ENCODE assay signal across 8 cellular contexts in the genomic region with DNA sequence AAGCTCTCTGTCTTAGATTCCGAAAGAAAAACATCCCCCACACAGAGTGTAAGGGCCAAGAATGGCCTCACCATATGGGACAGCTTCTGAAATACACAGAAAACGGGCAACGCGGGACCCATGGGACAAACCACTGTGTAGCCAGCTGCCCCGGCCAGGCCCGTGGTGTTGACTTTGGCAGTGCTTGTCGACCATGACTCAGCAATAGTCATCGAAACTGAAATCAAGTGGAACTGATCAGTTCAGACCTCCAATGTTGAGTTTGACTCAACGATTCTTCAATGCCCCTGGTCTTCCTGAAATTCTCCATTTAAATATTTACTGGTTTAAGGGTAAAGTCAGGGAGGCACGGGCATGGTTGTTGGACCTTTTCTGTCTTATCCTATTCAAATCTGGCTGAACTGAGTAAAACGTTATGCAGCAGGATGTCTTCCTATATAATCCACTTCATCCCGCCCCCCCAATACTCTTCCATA. TPM values are rescaled to one million over a fixed set of nuclear protein-coding genes. Genes with fewer than 3 reads are reported as not detected.
DNase-seq lines count a peak whose midpoint lies in the region; ATAC-seq and TF ChIP-seq lines count a peak whose summit lies in the region.

No MANE protein-coding gene starts in this region.

- intact Hi-C loops in cardiac septum (cut with DNase I), result no loop called here
- intact Hi-C loops in stomach (cut with DNase I; ENCODE audit: low total_unique reads), result no loop called here

- no peaks in the 10 kb centered on the region for H3K27me3 ChIP-seq in stomach
- no peaks in the 10 kb centered on the region for H3K27me3 ChIP-seq in neuronal stem cell (ENCODE audit: control insufficient read depth in 3 of 3, insufficient read depth in 3 of 3, low read depth in 1 of 3, low read length in 3 of 3)

- no peak overlapping the region for H2BK12ac ChIP-seq in neuronal stem cell (ENCODE audit: low read length)

- no peak for TF ChIP-seq POLR2A in stomach (IDR thresholded peaks at IDR 0.05)

- no peak overlapping the region for H2BK120ac ChIP-seq in neuronal stem cell (ENCODE audit: low read depth, low read length)

- H4K91ac ChIP-seq in neuronal stem cell (ENCODE audit: low read depth, low read length, poor library complexity), result no peak overlapping the region

- DNase-seq in HFF-Myc (ENCODE audit: extremely low read depth, low read depth) (peak; percentile 51), cardiac septum (ENCODE audit: low spot score) (peak; percentile 82), stomach (peak; percentile 90), neuronal stem cell (ENCODE audit: low spot score) (no peak)
- no peak for DNase-seq in activated CD8-positive, alpha-beta memory T cell treated with anti-CD3 and anti-CD28 coated beads for 24 hours

- no peak overlapping the region for H4K8ac ChIP-seq in neuronal stem cell (ENCODE audit: low read depth, low read length)

- ATAC-seq in SK-N-SH treated with all-trans-retinoic acid at 6 μM for 48 hours (peak; percentile 78), HG02610 (IDR thresholded peaks at IDR 0.05; ENCODE audit: unreplicated experiment) (no peak), GM19035 (IDR thresholded peaks at IDR 0.05; ENCODE audit: unreplicated experiment) (no peak)

- no peak for TF ChIP-seq EP300 in stomach (IDR thresholded peaks at IDR 0.05)

- H3K4me3 ChIP-seq in HFF-Myc (replicated peaks; ENCODE audit: low read depth, low read length) (no peak overlapping the region), stomach (no peak overlapping the region), neuronal stem cell (ENCODE audit: low read length in 2 of 2) (no peak overlapping the region)

- no peak overlapping the region for H2AFZ ChIP-seq in neuronal stem cell (ENCODE audit: low read length)

- H3K4me1 ChIP-seq in stomach (peaks cover 52 to 78% (median 60%) of the 10 kb centered on the region in 4 donors), neuronal stem cell (ENCODE audit: control insufficient read depth in 2 of 2, insufficient read depth in 1 of 2, low read depth in 1 of 2, low read length in 2 of 2) (peaks cover 9 to 20% of the 10 kb centered on the region in 2 donors)

- no peak overlapping the region for H3K23ac ChIP-seq in neuronal stem cell (ENCODE audit: low read depth, low read length, poor library complexity)

- no peak overlapping the region for H3K18ac ChIP-seq in neuronal stem cell (ENCODE audit: low read length)

- no peak overlapping the region for H2BK5ac ChIP-seq in neuronal stem cell (ENCODE audit: low read length)

- TF ChIP-seq CTCF in HFF-Myc (IDR thresholded peaks at IDR 0.05; ENCODE audit: low read depth, low read length, missing control alignments) (no peak), stomach (IDR thresholded peaks at IDR 0.05) (no peak)

- H3K4me2 ChIP-seq in neuronal stem cell (ENCODE audit: insufficient read depth, low read length, poor library complexity, severe bottlenecking), result no peak overlapping the region

- H3K14ac ChIP-seq in neuronal stem cell (ENCODE audit: low read length), result no peak overlapping the region

- H3K27ac ChIP-seq in stomach (peak overlapping the region in 4 of 5 donors; percentile 43 to 80 (median 63)), neuronal stem cell (replicated peaks; ENCODE audit: low read length) (no peak overlapping the region)

- no peak overlapping the region for H3K9ac ChIP-seq in neuronal stem cell (ENCODE audit: low read depth, low read length, poor library complexity)

- H2BK15ac ChIP-seq in neuronal stem cell (ENCODE audit: low read length), result no peak overlapping the region

- H3K79me1 ChIP-seq in neuronal stem cell (ENCODE audit: low read depth, low read length), result peaks cover 4% of the 10 kb centered on the region

- H2AK5ac ChIP-seq in neuronal stem cell (ENCODE audit: low read depth, low read length), result no peak overlapping the region

- no peak overlapping the region for H3K4ac ChIP-seq in neuronal stem cell (ENCODE audit: low read length)

- no peaks in the 10 kb centered on the region for H3K9me3 ChIP-seq in stomach
- H3K9me3 ChIP-seq in neuronal stem cell (replicated peaks in 1 of 2; ENCODE audit: control insufficient read depth in 2 of 2, insufficient read depth in 1 of 2, low read depth in 1 of 2, low read length in 2 of 2), result peaks cover 0 to under 1% of the 10 kb centered on the region in 2 donors

- H3K36me3 ChIP-seq in stomach (no peaks in the 10 kb centered on the region), neuronal stem cell (replicated peaks in 1 of 2; ENCODE audit: control insufficient read depth in 2 of 2, insufficient read depth in 2 of 2, low read length in 2 of 2) (peaks cover 0 to 36% of the 10 kb centered on the region in 2 donors)

- 22 to 45% (median 39%) methylated on average over 12 of the region's 12 CpGs for WGBS in stomach, 5 donors
- WGBS in neuronal stem cell (ENCODE audit: extremely low coverage in 2 of 2, insufficient read length in 2 of 2, insufficient replicate concordance in 1 of 2), 2 donors, result no CpG with 5 or more reads among the region's 12 CpGs

TF ChIP-seq in SK-N-SH treated with all-trans-retinoic acid at 6 μM for 48 hours, 23 proteins besides CTCF, POLR2A, EP300 and RAD21:
- TF ChIP-seq ISL1 (CRISPR knock-in tag; IDR thresholded peaks at IDR 0.05), result no peak
- TF ChIP-seq ZFP3 (CRISPR knock-in tag; IDR thresholded peaks at IDR 0.05), result peak; percentile 56; the same call in 1 of the 2 replicates
- no peak for TF ChIP-seq ZNF70 (CRISPR knock-in tag; IDR thresholded peaks at IDR 0.05)

RNA-seq across cellular contexts. Expression of gene ZFHX3, which starts 27.5 kb away (rescaled TPM):
- total RNA-seq in cardiac septum (15.7 TPM), stomach (10 to 100 TPM; 11.7 to 27.5 (median 13.6) TPM)
- 1 to 10 TPM; 1.1 to 2.1 (median 1.5) TPM for polyA plus RNA-seq in stomach
- 1.8 TPM for polyA plus RNA-seq in neuronal stem cell (2013, experiment 1 of 2)
- polyA plus RNA-seq in neuronal stem cell (2013, experiment 2 of 2), result 2.1 TPM

Comparison
In these comparisons a context has a peak if more than half of its experiments do, and no peak if none do; other contexts are left out.
1. DNase-seq: peak in HFF-Myc (single experiment), cardiac septum (single experiment) and stomach (single experiment); none in neuronal stem cell (single experiment) and activated CD8-positive, alpha-beta memory T cell treated with anti-CD3 and anti-CD28 coated beads for 24 hours (single experiment).